Comparison of ENCODE assay signal across 1 cellular context in the genomic region with DNA sequence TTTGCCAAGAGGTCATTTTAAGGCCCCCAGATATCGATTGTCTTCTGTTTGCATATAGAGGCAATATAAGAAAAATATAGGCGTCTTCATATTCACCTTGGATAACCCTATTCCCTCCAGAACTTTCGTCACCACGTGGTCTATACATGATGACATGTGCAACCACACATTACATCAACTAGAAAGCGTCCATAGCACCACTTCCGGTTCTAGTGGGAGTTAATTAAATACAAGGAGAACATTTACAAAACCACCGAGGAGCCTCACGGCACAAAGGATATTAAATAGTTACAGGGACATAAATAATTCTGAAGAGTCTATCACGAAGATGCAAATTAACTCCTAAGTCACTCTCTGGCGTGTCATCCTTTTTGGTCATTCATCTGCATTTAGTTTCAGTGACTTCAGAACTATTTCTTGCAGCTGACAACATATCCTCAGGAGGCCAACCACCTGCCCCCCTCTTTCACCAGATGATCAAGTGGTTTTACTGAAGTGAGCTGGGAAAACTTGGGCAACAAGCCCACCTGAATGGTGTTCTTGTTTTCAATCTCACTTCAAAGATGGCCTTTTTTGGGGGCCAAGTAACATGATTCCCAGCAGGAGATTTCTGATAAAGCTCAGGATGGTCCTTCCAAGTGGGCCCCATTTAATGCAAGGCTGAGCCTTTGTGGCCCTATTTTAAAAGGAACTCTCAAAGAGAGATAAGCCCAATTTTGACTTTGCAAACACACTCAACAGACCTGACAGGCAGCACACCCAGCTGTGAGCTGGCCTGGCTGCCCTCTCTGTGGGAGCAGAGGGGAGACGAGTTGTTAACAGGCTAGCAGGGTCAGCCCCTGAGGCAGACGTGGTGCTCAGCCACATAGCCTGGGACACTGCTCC.
TF ChIP-seq lines count a peak whose summit lies in the region.

No MANE protein-coding gene starts in this region.

TF ChIP-seq in K562, 482 proteins besides CTCF, POLR2A, EP300 and RAD21 (continued from another document):
- TF ChIP-seq, protein P1, sequence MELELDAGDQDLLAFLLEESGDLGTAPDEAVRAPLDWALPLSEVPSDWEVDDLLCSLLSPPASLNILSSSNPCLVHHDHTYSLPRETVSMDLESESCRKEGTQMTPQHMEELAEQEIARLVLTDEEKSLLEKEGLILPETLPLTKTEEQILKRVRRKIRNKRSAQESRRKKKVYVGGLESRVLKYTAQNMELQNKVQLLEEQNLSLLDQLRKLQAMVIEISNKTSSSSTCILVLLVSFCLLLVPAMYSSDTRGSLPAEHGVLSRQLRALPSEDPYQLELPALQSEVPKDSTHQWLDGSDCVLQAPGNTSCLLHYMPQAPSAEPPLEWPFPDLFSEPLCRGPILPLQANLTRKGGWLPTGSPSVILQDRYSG (tag; conservative IDR thresholded peaks at IDR 0.05; ENCODE audit: low read depth): 0 out of 2 replicates have a peak, but pooled peaks have one; percentile 14
- TF ChIP-seq EP400 (IDR thresholded peaks at IDR 0.05): peak; percentile 75
- TF ChIP-seq, protein P2, sequence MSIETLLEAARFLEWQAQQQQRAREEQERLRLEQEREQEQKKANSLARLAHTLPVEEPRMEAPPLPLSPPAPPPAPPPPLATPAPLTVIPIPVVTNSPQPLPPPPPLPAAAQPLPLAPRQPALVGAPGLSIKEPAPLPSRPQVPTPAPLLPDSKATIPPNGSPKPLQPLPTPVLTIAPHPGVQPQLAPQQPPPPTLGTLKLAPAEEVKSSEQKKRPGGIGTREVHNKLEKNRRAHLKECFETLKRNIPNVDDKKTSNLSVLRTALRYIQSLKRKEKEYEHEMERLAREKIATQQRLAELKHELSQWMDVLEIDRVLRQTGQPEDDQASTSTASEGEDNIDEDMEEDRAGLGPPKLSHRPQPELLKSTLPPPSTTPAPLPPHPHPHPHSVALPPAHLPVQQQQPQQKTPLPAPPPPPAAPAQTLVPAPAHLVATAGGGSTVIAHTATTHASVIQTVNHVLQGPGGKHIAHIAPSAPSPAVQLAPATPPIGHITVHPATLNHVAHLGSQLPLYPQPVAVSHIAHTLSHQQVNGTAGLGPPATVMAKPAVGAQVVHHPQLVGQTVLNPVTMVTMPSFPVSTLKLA (conservative IDR thresholded peaks at IDR 0.05): peak; percentile 69 to 72
- no peak for TF ChIP-seq CHD2 (IDR thresholded peaks at IDR 0.05; ENCODE audit: low read depth, low read length)
- TF ChIP-seq, protein P3, sequence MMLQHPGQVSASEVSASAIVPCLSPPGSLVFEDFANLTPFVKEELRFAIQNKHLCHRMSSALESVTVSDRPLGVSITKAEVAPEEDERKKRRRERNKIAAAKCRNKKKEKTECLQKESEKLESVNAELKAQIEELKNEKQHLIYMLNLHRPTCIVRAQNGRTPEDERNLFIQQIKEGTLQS (IDR thresholded peaks at IDR 0.05): peak; percentile 77
- TF ChIP-seq, protein P3 (CRISPR knock-in tag; conservative IDR thresholded peaks at IDR 0.05): no peak
- 0 out of 2 replicates have a peak, but pooled peaks have one; percentile 11 for TF ChIP-seq SMARCA4 (IDR thresholded peaks at IDR 0.05)
- peak; percentile 54 for TF ChIP-seq ZNF766 (CRISPR knock-in tag; conservative IDR thresholded peaks at IDR 0.05)
- TF ChIP-seq, protein P4, sequence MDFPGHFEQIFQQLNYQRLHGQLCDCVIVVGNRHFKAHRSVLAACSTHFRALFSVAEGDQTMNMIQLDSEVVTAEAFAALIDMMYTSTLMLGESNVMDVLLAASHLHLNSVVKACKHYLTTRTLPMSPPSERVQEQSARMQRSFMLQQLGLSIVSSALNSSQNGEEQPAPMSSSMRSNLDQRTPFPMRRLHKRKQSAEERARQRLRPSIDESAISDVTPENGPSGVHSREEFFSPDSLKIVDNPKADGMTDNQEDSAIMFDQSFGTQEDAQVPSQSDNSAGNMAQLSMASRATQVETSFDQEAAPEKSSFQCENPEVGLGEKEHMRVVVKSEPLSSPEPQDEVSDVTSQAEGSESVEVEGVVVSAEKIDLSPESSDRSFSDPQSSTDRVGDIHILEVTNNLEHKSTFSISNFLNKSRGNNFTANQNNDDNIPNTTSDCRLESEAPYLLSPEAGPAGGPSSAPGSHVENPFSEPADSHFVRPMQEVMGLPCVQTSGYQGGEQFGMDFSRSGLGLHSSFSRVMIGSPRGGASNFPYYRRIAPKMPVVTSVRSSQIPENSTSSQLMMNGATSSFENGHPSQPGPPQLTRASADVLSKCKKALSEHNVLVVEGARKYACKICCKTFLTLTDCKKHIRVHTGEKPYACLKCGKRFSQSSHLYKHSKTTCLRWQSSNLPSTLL (IDR thresholded peaks at IDR 0.05): no peak
- no peak for TF ChIP-seq NFATC3 (IDR thresholded peaks at IDR 0.05)
- peak; percentile 38; the same call in 1 of the 2 replicates for TF ChIP-seq DMBX1 (CRISPR knock-in tag; IDR thresholded peaks at IDR 0.05; ENCODE audit: borderline replicate concordance)
- TF ChIP-seq ZNF830 (CRISPR knock-in tag; IDR thresholded peaks at IDR 0.05): no peak
- 0 out of 2 replicates have a peak, but pooled peaks have one; percentile 25 for TF ChIP-seq BACH1 (tag; IDR thresholded peaks at IDR 0.05)
- peak; percentile 10; the same call in 1 of the 2 replicates for TF ChIP-seq DDX20 (tag; IDR thresholded peaks at IDR 0.05; ENCODE audit: low read depth)
- TF ChIP-seq, protein P5, sequence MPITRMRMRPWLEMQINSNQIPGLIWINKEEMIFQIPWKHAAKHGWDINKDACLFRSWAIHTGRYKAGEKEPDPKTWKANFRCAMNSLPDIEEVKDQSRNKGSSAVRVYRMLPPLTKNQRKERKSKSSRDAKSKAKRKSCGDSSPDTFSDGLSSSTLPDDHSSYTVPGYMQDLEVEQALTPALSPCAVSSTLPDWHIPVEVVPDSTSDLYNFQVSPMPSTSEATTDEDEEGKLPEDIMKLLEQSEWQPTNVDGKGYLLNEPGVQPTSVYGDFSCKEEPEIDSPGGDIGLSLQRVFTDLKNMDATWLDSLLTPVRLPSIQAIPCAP (CRISPR knock-in tag; IDR thresholded peaks at IDR 0.05; ENCODE audit: borderline replicate concordance): no peak
- TF ChIP-seq NR2C2 (CRISPR knock-in tag; IDR thresholded peaks at IDR 0.05): no peak
- peak; percentile 64; the same call in 1 of the 2 replicates for TF ChIP-seq NR2C2 (tag; IDR thresholded peaks at IDR 0.05)
- TF ChIP-seq DACH1 (IDR thresholded peaks at IDR 0.05; ENCODE audit: partially characterized antibody): peak; percentile 10
- 0 out of 2 replicates have a peak, but pooled peaks have one; percentile 14 for TF ChIP-seq NFRKB (IDR thresholded peaks at IDR 0.05; ENCODE audit: low read depth)
- TF ChIP-seq, protein P6, sequence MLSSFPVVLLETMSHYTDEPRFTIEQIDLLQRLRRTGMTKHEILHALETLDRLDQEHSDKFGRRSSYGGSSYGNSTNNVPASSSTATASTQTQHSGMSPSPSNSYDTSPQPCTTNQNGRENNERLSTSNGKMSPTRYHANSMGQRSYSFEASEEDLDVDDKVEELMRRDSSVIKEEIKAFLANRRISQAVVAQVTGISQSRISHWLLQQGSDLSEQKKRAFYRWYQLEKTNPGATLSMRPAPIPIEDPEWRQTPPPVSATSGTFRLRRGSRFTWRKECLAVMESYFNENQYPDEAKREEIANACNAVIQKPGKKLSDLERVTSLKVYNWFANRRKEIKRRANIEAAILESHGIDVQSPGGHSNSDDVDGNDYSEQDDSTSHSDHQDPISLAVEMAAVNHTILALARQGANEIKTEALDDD (IDR thresholded peaks at IDR 0.05): no peak
- TF ChIP-seq FOXJ2 (tag; IDR thresholded peaks at IDR 0.05): 0 out of 2 replicates have a peak, but pooled peaks have one; percentile 26
- TF ChIP-seq, protein P7, sequence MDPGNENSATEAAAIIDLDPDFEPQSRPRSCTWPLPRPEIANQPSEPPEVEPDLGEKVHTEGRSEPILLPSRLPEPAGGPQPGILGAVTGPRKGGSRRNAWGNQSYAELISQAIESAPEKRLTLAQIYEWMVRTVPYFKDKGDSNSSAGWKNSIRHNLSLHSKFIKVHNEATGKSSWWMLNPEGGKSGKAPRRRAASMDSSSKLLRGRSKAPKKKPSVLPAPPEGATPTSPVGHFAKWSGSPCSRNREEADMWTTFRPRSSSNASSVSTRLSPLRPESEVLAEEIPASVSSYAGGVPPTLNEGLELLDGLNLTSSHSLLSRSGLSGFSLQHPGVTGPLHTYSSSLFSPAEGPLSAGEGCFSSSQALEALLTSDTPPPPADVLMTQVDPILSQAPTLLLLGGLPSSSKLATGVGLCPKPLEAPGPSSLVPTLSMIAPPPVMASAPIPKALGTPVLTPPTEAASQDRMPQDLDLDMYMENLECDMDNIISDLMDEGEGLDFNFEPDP (CRISPR knock-in tag; IDR thresholded peaks at IDR 0.05): no peak
- 0 out of 2 replicates have a peak, but pooled peaks have one; percentile 33 for TF ChIP-seq ZNF12 (CRISPR knock-in tag; IDR thresholded peaks at IDR 0.05)
- TF ChIP-seq CBFA2T3 (IDR thresholded peaks at IDR 0.05): peak; percentile 39; the same call in 1 of the 2 replicates
- TF ChIP-seq, protein P8, sequence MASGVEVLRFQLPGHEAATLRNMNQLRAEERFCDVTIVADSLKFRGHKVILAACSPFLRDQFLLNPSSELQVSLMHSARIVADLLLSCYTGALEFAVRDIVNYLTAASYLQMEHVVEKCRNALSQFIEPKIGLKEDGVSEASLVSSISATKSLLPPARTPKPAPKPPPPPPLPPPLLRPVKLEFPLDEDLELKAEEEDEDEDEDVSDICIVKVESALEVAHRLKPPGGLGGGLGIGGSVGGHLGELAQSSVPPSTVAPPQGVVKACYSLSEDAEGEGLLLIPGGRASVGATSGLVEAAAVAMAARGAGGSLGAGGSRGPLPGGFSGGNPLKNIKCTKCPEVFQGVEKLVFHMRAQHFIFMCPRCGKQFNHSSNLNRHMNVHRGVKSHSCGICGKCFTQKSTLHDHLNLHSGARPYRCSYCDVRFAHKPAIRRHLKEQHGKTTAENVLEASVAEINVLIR (CRISPR knock-in tag; IDR thresholded peaks at IDR 0.05): peak; percentile 19; the same call in 1 of the 2 replicates
- peak in 1 of 2 experiments; percentile 22; a peak in 1 of 4 replicates for TF ChIP-seq SIN3A (IDR thresholded peaks at IDR 0.05; ENCODE audit: borderline replicate concordance in 2 of 2, control insufficient read depth in 1 of 2, low read depth in 2 of 2, low read length in 2 of 2)
- TF ChIP-seq, protein P9, sequence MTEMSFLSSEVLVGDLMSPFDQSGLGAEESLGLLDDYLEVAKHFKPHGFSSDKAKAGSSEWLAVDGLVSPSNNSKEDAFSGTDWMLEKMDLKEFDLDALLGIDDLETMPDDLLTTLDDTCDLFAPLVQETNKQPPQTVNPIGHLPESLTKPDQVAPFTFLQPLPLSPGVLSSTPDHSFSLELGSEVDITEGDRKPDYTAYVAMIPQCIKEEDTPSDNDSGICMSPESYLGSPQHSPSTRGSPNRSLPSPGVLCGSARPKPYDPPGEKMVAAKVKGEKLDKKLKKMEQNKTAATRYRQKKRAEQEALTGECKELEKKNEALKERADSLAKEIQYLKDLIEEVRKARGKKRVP (CRISPR knock-in tag; IDR thresholded peaks at IDR 0.05): peak; percentile 80
- TF ChIP-seq, protein P10, sequence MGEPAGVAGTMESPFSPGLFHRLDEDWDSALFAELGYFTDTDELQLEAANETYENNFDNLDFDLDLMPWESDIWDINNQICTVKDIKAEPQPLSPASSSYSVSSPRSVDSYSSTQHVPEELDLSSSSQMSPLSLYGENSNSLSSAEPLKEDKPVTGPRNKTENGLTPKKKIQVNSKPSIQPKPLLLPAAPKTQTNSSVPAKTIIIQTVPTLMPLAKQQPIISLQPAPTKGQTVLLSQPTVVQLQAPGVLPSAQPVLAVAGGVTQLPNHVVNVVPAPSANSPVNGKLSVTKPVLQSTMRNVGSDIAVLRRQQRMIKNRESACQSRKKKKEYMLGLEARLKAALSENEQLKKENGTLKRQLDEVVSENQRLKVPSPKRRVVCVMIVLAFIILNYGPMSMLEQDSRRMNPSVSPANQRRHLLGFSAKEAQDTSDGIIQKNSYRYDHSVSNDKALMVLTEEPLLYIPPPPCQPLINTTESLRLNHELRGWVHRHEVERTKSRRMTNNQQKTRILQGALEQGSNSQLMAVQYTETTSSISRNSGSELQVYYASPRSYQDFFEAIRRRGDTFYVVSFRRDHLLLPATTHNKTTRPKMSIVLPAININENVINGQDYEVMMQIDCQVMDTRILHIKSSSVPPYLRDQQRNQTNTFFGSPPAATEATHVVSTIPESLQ (CRISPR knock-in tag; IDR thresholded peaks at IDR 0.05): 0 out of 2 replicates have a peak, but pooled peaks have one; percentile 64
- TF ChIP-seq, protein P11, sequence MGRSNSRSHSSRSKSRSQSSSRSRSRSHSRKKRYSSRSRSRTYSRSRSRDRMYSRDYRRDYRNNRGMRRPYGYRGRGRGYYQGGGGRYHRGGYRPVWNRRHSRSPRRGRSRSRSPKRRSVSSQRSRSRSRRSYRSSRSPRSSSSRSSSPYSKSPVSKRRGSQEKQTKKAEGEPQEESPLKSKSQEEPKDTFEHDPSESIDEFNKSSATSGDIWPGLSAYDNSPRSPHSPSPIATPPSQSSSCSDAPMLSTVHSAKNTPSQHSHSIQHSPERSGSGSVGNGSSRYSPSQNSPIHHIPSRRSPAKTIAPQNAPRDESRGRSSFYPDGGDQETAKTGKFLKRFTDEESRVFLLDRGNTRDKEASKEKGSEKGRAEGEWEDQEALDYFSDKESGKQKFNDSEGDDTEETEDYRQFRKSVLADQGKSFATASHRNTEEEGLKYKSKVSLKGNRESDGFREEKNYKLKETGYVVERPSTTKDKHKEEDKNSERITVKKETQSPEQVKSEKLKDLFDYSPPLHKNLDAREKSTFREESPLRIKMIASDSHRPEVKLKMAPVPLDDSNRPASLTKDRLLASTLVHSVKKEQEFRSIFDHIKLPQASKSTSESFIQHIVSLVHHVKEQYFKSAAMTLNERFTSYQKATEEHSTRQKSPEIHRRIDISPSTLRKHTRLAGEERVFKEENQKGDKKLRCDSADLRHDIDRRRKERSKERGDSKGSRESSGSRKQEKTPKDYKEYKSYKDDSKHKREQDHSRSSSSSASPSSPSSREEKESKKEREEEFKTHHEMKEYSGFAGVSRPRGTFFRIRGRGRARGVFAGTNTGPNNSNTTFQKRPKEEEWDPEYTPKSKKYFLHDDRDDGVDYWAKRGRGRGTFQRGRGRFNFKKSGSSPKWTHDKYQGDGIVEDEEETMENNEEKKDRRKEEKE (IDR thresholded peaks at IDR 0.05; ENCODE audit: borderline replicate concordance in 1 of 2, control insufficient read depth in 1 of 2, low read depth in 2 of 2, low read length in 1 of 2): no peak
- TF ChIP-seq SOX6 (IDR thresholded peaks at IDR 0.05): no peak
- no peak for TF ChIP-seq ZNF165 (CRISPR knock-in tag; IDR thresholded peaks at IDR 0.05; ENCODE audit: borderline replicate concordance)
